ENCODE assay signal across 10 cellular contexts in the genomic region with DNA sequence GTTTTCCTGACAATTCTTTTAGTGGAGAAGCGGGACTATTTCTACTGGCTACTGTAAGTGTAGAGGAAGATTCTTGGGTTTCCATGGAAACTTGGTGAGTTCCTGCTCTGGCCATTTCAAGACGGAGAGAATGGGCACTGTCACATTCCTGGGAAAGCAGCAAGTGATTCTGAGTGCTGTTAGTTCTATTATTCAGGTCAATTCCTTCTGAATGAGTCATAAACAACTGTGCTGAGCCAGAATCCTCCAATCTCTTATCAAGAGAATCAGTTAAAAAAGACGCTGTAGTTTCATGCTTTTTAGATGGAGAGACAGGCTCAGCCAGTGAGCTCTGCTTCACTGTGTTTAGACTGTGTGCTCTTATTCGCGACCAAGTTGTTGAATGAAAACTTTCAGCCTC. TPM values are rescaled to one million over a fixed set of nuclear protein-coding genes. Genes with fewer than 3 reads are reported as not detected.
DNase-seq lines count a peak whose midpoint lies in the region; ATAC-seq and TF ChIP-seq lines count a peak whose summit lies in the region.
"Had no signal": no experiment of that assay in that cellular context is flagged by ENCODE, and none has a peak within 500 bp of the region (broad histone marks: within the 10 kb centered on the region; RNA-seq: fewer than 3 reads in every experiment).

No MANE protein-coding gene starts in this region.

- H3K36me3 ChIP-seq in endodermal cell (ENCODE audit: control insufficient read depth, insufficient read depth, low read length) = peaks cover 92% of the 10 kb centered on the region

- H3K9ac ChIP-seq in endodermal cell (ENCODE audit: extremely low read depth, low read length, poor library complexity, severe bottlenecking) = no peak overlapping the region

- peak overlapping the region; percentile 80 for H3K27ac ChIP-seq in endodermal cell (ENCODE audit: low read depth, low read length)
- H3K27ac ChIP-seq: right atrium auricular region had no signal

- TF ChIP-seq CTCF in endodermal cell (conservative IDR thresholded peaks at IDR 0.05) (no peak), neural crest cell (conservative IDR thresholded peaks at IDR 0.05) (no peak)

- in situ Hi-C loops in Caki2 (cut with HindIII; ENCODE audit: low pct_unique_long_range_greater_than_20kb, low sequenced_read_pairs) = no loop called here

- H3K9me3 ChIP-seq in endodermal cell (ENCODE audit: control insufficient read depth, low read length) = peaks cover 19% of the 10 kb centered on the region

- no peaks in the 10 kb centered on the region for H3K4me1 ChIP-seq in endodermal cell (ENCODE audit: control insufficient read depth, insufficient read depth, low read length)
- H3K4me1 ChIP-seq: right atrium auricular region had no signal

- H3K4me3 Mint-ChIP-seq in endodermal cell = no peak overlapping the region
- H3K4me3 Mint-ChIP-seq in neural crest cell = no peak overlapping the region

- peaks cover 71% of the 10 kb centered on the region for H3K36me3 Mint-ChIP-seq in endodermal cell (ENCODE audit: low read depth)
- H3K36me3 Mint-ChIP-seq in neural crest cell (ENCODE audit: low read depth) = peaks cover 25% of the 10 kb centered on the region

- peak overlapping the region; percentile 70 for H3K27ac Mint-ChIP-seq in endodermal cell
- H3K27ac Mint-ChIP-seq in neural crest cell (ENCODE audit: unreplicated experiment) = peak overlapping the region; percentile 84

- WGBS in endodermal cell (ENCODE audit: insufficient coverage in 1 of 2, insufficient read length in 1 of 2), 2 experiments = 9 to 66% methylated on average over 2 to 5 of the region's 5 CpGs

- no peak for ATAC-seq in HG03432 (IDR thresholded peaks at IDR 0.05; ENCODE audit: unreplicated experiment)

- peaks cover 10% of the 10 kb centered on the region for H3K9me3 Mint-ChIP-seq in endodermal cell
- H3K9me3 Mint-ChIP-seq in neural crest cell = no peaks in the 10 kb centered on the region

- H3K4me1 Mint-ChIP-seq in endodermal cell (peaks cover 2% of the 10 kb centered on the region), neural crest cell (peaks cover 13% of the 10 kb centered on the region)

- H3K4me3 ChIP-seq in endodermal cell (ENCODE audit: low read length) = peak overlapping the region; percentile 6
- H3K4me3 ChIP-seq: coronary artery, right atrium auricular region had no signal

- DNase-seq in Caki2 (ENCODE audit: low read depth) (peak; percentile 76), NCI-H460 (ENCODE audit: extremely low read depth, low read depth) (peak; percentile 41), endodermal cell (peak; percentile 83), neural crest cell (ENCODE audit: low read depth, low spot score) (no peak), NCI-H1436 (lab: John Stamatoyannopoulos, UW) (no peak), NCI-H146 treated with DMSO at 0.1 percent for 48 hours (lab: John Stamatoyannopoulos, UW; ENCODE audit: unreplicated experiment) (no peak)
- no peak for DNase-seq in activated CD4-positive, alpha-beta T cell treated with anti-CD3 and anti-CD28 coated beads, Interleukin-2, amount 50 U/mL, for 4 hours

- no peaks in the 10 kb centered on the region for H3K27me3 Mint-ChIP-seq in endodermal cell (ENCODE audit: insufficient read depth)
- H3K27me3 Mint-ChIP-seq in neural crest cell (ENCODE audit: low read depth) = no peaks in the 10 kb centered on the region

- H3K27me3 ChIP-seq in endodermal cell (ENCODE audit: control insufficient read depth, insufficient read depth, low read length, poor library complexity, severe bottlenecking) = no peaks in the 10 kb centered on the region
- H3K27me3 ChIP-seq: right atrium auricular region had no signal

RNA-seq across cellular contexts. Expression of a gene that starts 19.6 kb away (rescaled TPM):
- 7.5 and 11.4 TPM in 2 replicates for total RNA-seq in Caki2 (2014; rRNA removed; shearing (Covaris generic); ENCODE audit: low replicate concordance)
- total RNA-seq in NCI-H460 (2014; rRNA removed; shearing (Covaris generic)) = 27.0 and 32.0 TPM in 2 replicates
- 13.6 and 21.5 TPM in 2 replicates for polyA plus RNA-seq in NCI-H460 (2014; cell fraction: nucleus; rRNA removed)
- 10 to 100 TPM; 29.6 to 39.1 TPM for total RNA-seq in endodermal cell
- 17.2 TPM for polyA plus RNA-seq in endodermal cell (2013, experiment 1 of 2)
- polyA plus RNA-seq in endodermal cell (2013, experiment 2 of 2) = 18.3 TPM
- 22.5 and 27.1 TPM in 2 replicates for total RNA-seq in neural crest cell

RNA-seq across cellular contexts. Expression of a gene that starts 51.1 kb away (rescaled TPM):
- 108 and 143 TPM in 2 replicates for total RNA-seq in Caki2 (2014; rRNA removed; shearing (Covaris generic); ENCODE audit: low replicate concordance)
- total RNA-seq in NCI-H460 (2014; rRNA removed; shearing (Covaris generic)) = 17.7 and 19.0 TPM in 2 replicates
- polyA plus RNA-seq in NCI-H460 (2014; cell fraction: nucleus; rRNA removed) = 18.7 and 25.1 TPM in 2 replicates
- total RNA-seq in endodermal cell (10 to 100 TPM; 48.7 to 60.6 TPM), neural crest cell (71.0 and 80.8 TPM in 2 replicates)
- 41.7 TPM for polyA plus RNA-seq in endodermal cell (2013, experiment 1 of 2)
- 39.2 TPM for polyA plus RNA-seq in endodermal cell (2013, experiment 2 of 2)

Comparison
In these comparisons a context has a peak if more than half of its experiments do, and no peak if none do; other contexts are left out.
1. DNase-seq: peak in Caki2 (single experiment), NCI-H460 (single experiment) and endodermal cell (single experiment); none in neural crest cell (single experiment), NCI-H1436 (single experiment), NCI-H146 treated with DMSO at 0.1 percent for 48 hours (single experiment) and activated CD4-positive, alpha-beta T cell treated with anti-CD3 and anti-CD28 coated beads, Interleukin-2, amount 50 U/mL, for 4 hours (0 of 2).